ENCODE assay signal across 13 cellular contexts in the genomic region with DNA sequence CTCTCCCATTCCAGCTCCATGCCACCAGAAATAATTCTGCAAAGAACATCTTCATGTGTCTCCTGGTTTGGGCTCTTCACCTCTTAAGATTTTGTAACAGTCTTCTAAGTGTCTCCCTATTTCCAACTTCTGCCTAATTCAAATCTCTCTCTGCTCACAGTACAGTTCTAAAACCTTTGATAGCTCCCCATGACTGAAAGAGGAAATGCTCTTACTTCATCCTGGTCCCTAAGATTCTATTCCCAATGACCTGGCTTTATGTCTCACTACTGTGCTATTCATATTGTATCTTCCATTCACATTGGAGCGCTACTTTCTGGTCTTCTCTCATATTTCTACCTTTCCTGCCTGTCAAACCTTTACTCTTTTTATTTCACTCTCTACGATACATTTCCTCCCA. TPM values are rescaled to one million over a fixed set of nuclear protein-coding genes. Genes with fewer than 3 reads are reported as not detected.
DNase-seq lines count a peak whose midpoint lies in the region; ATAC-seq and TF ChIP-seq lines count a peak whose summit lies in the region.
"Had no signal": no experiment of that assay in that cellular context is flagged by ENCODE, and none has a peak within 500 bp of the region (broad histone marks: within the 10 kb centered on the region; RNA-seq: fewer than 3 reads in every experiment).

No MANE protein-coding gene starts in this region.

- TF ChIP-seq POLR2A in body of pancreas (IDR thresholded peaks at IDR 0.05): no peak

- H3K27ac ChIP-seq in CD4-positive, CD25-positive, alpha-beta regulatory T cell (ENCODE audit: insufficient read depth, low read length, poor library complexity, severe bottlenecking): no peak overlapping the region
- no peak overlapping the region for H3K27ac ChIP-seq in body of pancreas

- CTCF ChIA-PET in Calu3 (lab: Charles Lee): no interaction called here
- CTCF ChIA-PET in activated CD8-positive, alpha-beta T cell treated with anti-CD3 and anti-CD28 coated beads for 36 hours (lab: Charles Lee): interaction anchor here (1.2 kb wide), 1 partner anchor 19 kb away, joined by 3 read pairs; no protein-coding TSS in a partner anchor

- no peaks in the 10 kb centered on the region for H3K9me3 ChIP-seq in CD4-positive, CD25-positive, alpha-beta regulatory T cell (ENCODE audit: control insufficient read depth in 2 of 2, low read length in 2 of 2)
- H3K9me3 ChIP-seq in body of pancreas: no peaks in the 10 kb centered on the region

- peaks cover 30 to 80% (median 50%) of the 10 kb centered on the region in 4 donors for H3K4me1 Mint-ChIP-seq in CD4-positive, CD25-positive, alpha-beta regulatory T cell
- H3K4me1 Mint-ChIP-seq in Calu3 (ENCODE audit: low read depth, unreplicated experiment): peaks cover 48% of the 10 kb centered on the region
- peaks cover 66% of the 10 kb centered on the region for H3K4me1 Mint-ChIP-seq in activated CD8-positive, alpha-beta T cell treated with anti-CD3 and anti-CD28 coated beads for 36 hours (ENCODE audit: low read depth)
- peaks cover 28% of the 10 kb centered on the region for H3K4me1 Mint-ChIP-seq in neural crest cell

- H3K27me3 Mint-ChIP-seq in CD4-positive, CD25-positive, alpha-beta regulatory T cell: no peaks in the 10 kb centered on the region
- H3K27me3 Mint-ChIP-seq in Calu3 (ENCODE audit: unreplicated experiment): no peaks in the 10 kb centered on the region
- no peaks in the 10 kb centered on the region for H3K27me3 Mint-ChIP-seq in activated CD8-positive, alpha-beta T cell treated with anti-CD3 and anti-CD28 coated beads for 36 hours
- H3K27me3 Mint-ChIP-seq in neural crest cell (ENCODE audit: low read depth): no peaks in the 10 kb centered on the region

- H3K36me3 ChIP-seq in CD4-positive, CD25-positive, alpha-beta regulatory T cell (ENCODE audit: control insufficient read depth, insufficient read depth, low read length): no peaks in the 10 kb centered on the region
- H3K36me3 ChIP-seq in body of pancreas (replicated peaks in 1 of 2; ENCODE audit: insufficient read depth in 1 of 2, low read depth in 2 of 2): no peaks in the 10 kb centered on the region

- H3K27ac Mint-ChIP-seq in CD4-positive, CD25-positive, alpha-beta regulatory T cell: peak overlapping the region; percentile 12 to 76 (median 18)
- H3K27ac Mint-ChIP-seq in Calu3 (ENCODE audit: unreplicated experiment) (peak overlapping the region; percentile 9), neural crest cell (ENCODE audit: unreplicated experiment) (no peak overlapping the region)
- H3K27ac Mint-ChIP-seq in activated CD8-positive, alpha-beta T cell treated with anti-CD3 and anti-CD28 coated beads for 36 hours: peak overlapping the region; percentile 60

- DNase-seq in CD4-positive, CD25-positive, alpha-beta regulatory T cell: no peak
- no peak for DNase-seq in Calu3
- DNase-seq in activated CD8-positive, alpha-beta T cell treated with anti-CD3 and anti-CD28 coated beads for 36 hours: no peak
- DNase-seq in neural crest cell (ENCODE audit: low read depth, low spot score): no peak
- DNase-seq in GF-D8 (lab: John Stamatoyannopoulos, UW): no peak
- no peak for DNase-seq in body of pancreas
- DNase-seq: anterior cingulate cortex, H7, left colon, NCI-H1694 treated with DMSO at 0.1 percent for 48 hours had no signal

- no peaks in the 10 kb centered on the region for H3K27me3 ChIP-seq in CD4-positive, CD25-positive, alpha-beta regulatory T cell (ENCODE audit: control insufficient read depth, insufficient read depth, low read length)
- H3K27me3 ChIP-seq in body of pancreas: no peaks in the 10 kb centered on the region
- H3K27me3 ChIP-seq: hepatocyte had no signal

- H3K4me3 Mint-ChIP-seq in CD4-positive, CD25-positive, alpha-beta regulatory T cell: peak overlapping the region; percentile 47 to 92 (median 68)
- H3K4me3 Mint-ChIP-seq in Calu3 (ENCODE audit: low read depth, unreplicated experiment) (no peak overlapping the region), neural crest cell (peak overlapping the region; percentile 59)
- H3K4me3 Mint-ChIP-seq in activated CD8-positive, alpha-beta T cell treated with anti-CD3 and anti-CD28 coated beads for 36 hours: peak overlapping the region; percentile 95

- no TSS peak for BruUV-seq in Calu3 (replicated peaks; lab: Mats Ljungman, UMichigan)

- H3K36me3 Mint-ChIP-seq in CD4-positive, CD25-positive, alpha-beta regulatory T cell: peaks cover 36% of the 10 kb centered on the region
- H3K36me3 Mint-ChIP-seq in Calu3 (ENCODE audit: insufficient read depth, unreplicated experiment): peaks cover 43% of the 10 kb centered on the region
- H3K36me3 Mint-ChIP-seq in activated CD8-positive, alpha-beta T cell treated with anti-CD3 and anti-CD28 coated beads for 36 hours (ENCODE audit: low read depth): peaks cover 36% of the 10 kb centered on the region
- peaks cover 3% of the 10 kb centered on the region for H3K36me3 Mint-ChIP-seq in neural crest cell (ENCODE audit: low read depth)

- 92 to 98% methylated on average over 2 of the region's 2 CpGs for WGBS in body of pancreas, 2 donors

- intact Hi-C loops in Calu3 (cut with micrococcal nuclease; ENCODE audit: unreplicated experiment): no loop called here
- intact Hi-C loops in activated CD8-positive, alpha-beta T cell treated with anti-CD3 and anti-CD28 coated beads for 36 hours (cut with micrococcal nuclease): loop anchor here (5.0 to 10.0 kb wide), 2 partner anchors 168 to 235 kb away; no protein-coding TSS in a partner anchor
- intact Hi-C loops in body of pancreas (cut with DNase I): no loop called here

- POLR2A ChIA-PET in activated CD8-positive, alpha-beta T cell treated with anti-CD3 and anti-CD28 coated beads for 36 hours (lab: Charles Lee): interaction anchor here (1.0 to 1.4 kb wide), 2 partner anchors 163 to 233 kb away, joined by 3 to 4 read pairs; no protein-coding TSS in a partner anchor

- no peak for ATAC-seq in CD4-positive, CD25-positive, alpha-beta regulatory T cell (ENCODE audit: low read depth in 2 of 2)
- no peak for ATAC-seq in activated CD8-positive, alpha-beta T cell treated with anti-CD3 and anti-CD28 coated beads for 36 hours
- ATAC-seq in body of pancreas (no peak), GM21526 (IDR thresholded peaks at IDR 0.05; ENCODE audit: low FRiP score, unreplicated experiment) (no peak)
- ATAC-seq: esophagus mucosa, left colon had no signal

- H3K9me3 Mint-ChIP-seq in CD4-positive, CD25-positive, alpha-beta regulatory T cell: peaks cover 0 to 28% (median 5%) of the 10 kb centered on the region in 7 donors
- H3K9me3 Mint-ChIP-seq in Calu3 (ENCODE audit: low read depth, unreplicated experiment) (peaks cover 5% of the 10 kb centered on the region), neural crest cell (peaks cover 8% of the 10 kb centered on the region)
- peaks cover 15% of the 10 kb centered on the region for H3K9me3 Mint-ChIP-seq in activated CD8-positive, alpha-beta T cell treated with anti-CD3 and anti-CD28 coated beads for 36 hours

- no peak overlapping the region for H3K4me3 ChIP-seq in CD4-positive, CD25-positive, alpha-beta regulatory T cell (ENCODE audit: low read depth, low read length)
- no peak overlapping the region for H3K4me3 ChIP-seq in body of pancreas

- peaks cover 32% of the 10 kb centered on the region for H3K4me1 ChIP-seq in CD4-positive, CD25-positive, alpha-beta regulatory T cell (ENCODE audit: control insufficient read depth, insufficient read depth, low read length, poor library complexity, severe bottlenecking)
- peaks cover 26% of the 10 kb centered on the region for H3K4me1 ChIP-seq in body of pancreas

- no peak for TF ChIP-seq CTCF in Calu3 (IDR thresholded peaks at IDR 0.05; ENCODE audit: unreplicated experiment)
- no peak for TF ChIP-seq CTCF in activated CD8-positive, alpha-beta T cell treated with anti-CD3 and anti-CD28 coated beads for 36 hours (IDR thresholded peaks at IDR 0.05)
- no peak for TF ChIP-seq CTCF in neural crest cell (conservative IDR thresholded peaks at IDR 0.05)
- no peak for TF ChIP-seq CTCF in body of pancreas (IDR thresholded peaks at IDR 0.05)

RNA-seq across cellular contexts. Expression of gene AMN1, which starts 1.6 kb away (rescaled TPM):
- total RNA-seq in CD4-positive, CD25-positive, alpha-beta regulatory T cell: 11.6 TPM
- polyA plus RNA-seq in CD4-positive, CD25-positive, alpha-beta regulatory T cell: 10 to 100 TPM; 11.2 to 15.3 (median 14.6) TPM
- total RNA-seq in Calu3 (2022): 10.2 and 13.5 TPM in 2 replicates
- total RNA-seq in activated CD8-positive, alpha-beta T cell treated with anti-CD3 and anti-CD28 coated beads for 36 hours: 1 to 10 TPM; 3.5 to 4.1 TPM
- total RNA-seq in neural crest cell: 8.2 and 8.3 TPM in 2 replicates
- total RNA-seq in body of pancreas: 10 to 100 TPM in 1 of 2 donors, 1 to 10 TPM in 1; 6.5 to 13.2 TPM
